13 cellular contexts compared by ENCODE assay signal in genomic region chr2:10398496-10398895, GRCh38. TPM values are rescaled to one million over a fixed set of nuclear protein-coding genes. Genes with fewer than 3 reads are reported as not detected.
DNase-seq lines count a peak whose midpoint lies in the region; ATAC-seq and TF ChIP-seq lines count a peak whose summit lies in the region.
"Had no signal": no experiment of that assay in that cellular context is flagged by ENCODE, and none has a peak within 500 bp of the region (broad histone marks: within the 10 kb centered on the region; RNA-seq: fewer than 3 reads in every experiment).

No MANE protein-coding gene starts in this region.

- peak overlapping the region; percentile 72 for H3K27ac Mint-ChIP-seq in CD8-positive, alpha-beta T cell

- no peak for TF ChIP-seq EP300 in gastroesophageal sphincter (IDR thresholded peaks at IDR 0.05)

- no peak for DNase-seq in CD8-positive, alpha-beta T cell
- DNase-seq in NOMO-1 treated with dmso at 0.1 percent for 144 hours (lab: John Stamatoyannopoulos, UW; ENCODE audit: unreplicated experiment) (peak; percentile 45), posterior vena cava (ENCODE audit: low spot score) (peak; percentile 85), NCI-H526 treated with DMSO at 0.1 percent for 48 hours (lab: John Stamatoyannopoulos, UW) (no peak), NCI-H2196 (lab: John Stamatoyannopoulos, UW; ENCODE audit: unreplicated experiment) (no peak), DMS79 (lab: John Stamatoyannopoulos, UW) (no peak)
- DNase-seq: activated CD4-positive, CD25-positive, alpha-beta regulatory T cell treated with anti-CD3 and anti-CD28 coated beads, Interleukin-2, amount 50 U/mL, for 72 hours; activated effector memory CD4-positive, alpha-beta T cell treated with Interleukin-2 at 50 U/mL for 16 hours; erythroblast; mesenchymal stem cell; NCI-H446 had no signal

- no peak for ATAC-seq in CD8-positive, alpha-beta T cell
- peak; percentile 22 for ATAC-seq in gastroesophageal sphincter

- 65% methylated on average over 10 of the region's 14 CpGs; no CpG with 5 or more reads in 1 of the 2 donors for WGBS in gastroesophageal sphincter (ENCODE audit: low coverage in 1 of 2), 2 donors

- H3K27me3 Mint-ChIP-seq in CD8-positive, alpha-beta T cell (ENCODE audit: low read depth): no peaks in the 10 kb centered on the region

- H3K27ac ChIP-seq in CD8-positive, alpha-beta T cell (ENCODE audit: low read depth, low read length): no peak overlapping the region
- peak overlapping the region in 3 of 4 donors; percentile 7 to 57 (median 51) for H3K27ac ChIP-seq in gastroesophageal sphincter
- H3K27ac ChIP-seq: cardiac muscle cell had no signal

- H3K9me3 Mint-ChIP-seq in CD8-positive, alpha-beta T cell: no peaks in the 10 kb centered on the region

- no peaks in the 10 kb centered on the region for H3K27me3 ChIP-seq in CD8-positive, alpha-beta T cell (ENCODE audit: insufficient read depth, low read length)
- H3K27me3 ChIP-seq in gastroesophageal sphincter: no peaks in the 10 kb centered on the region
- H3K27me3 ChIP-seq: cardiac muscle cell had no signal

- no peak overlapping the region for H3K4me3 ChIP-seq in CD8-positive, alpha-beta T cell (ENCODE audit: low read depth, low read length)
- H3K4me3 ChIP-seq in gastroesophageal sphincter: no peak overlapping the region
- H3K4me3 ChIP-seq: cardiac muscle cell had no signal

- peaks cover 32% of the 10 kb centered on the region for H3K36me3 Mint-ChIP-seq in CD8-positive, alpha-beta T cell

- POLR2A ChIA-PET in CD8-positive, alpha-beta T cell (lab: Charles Lee): interaction anchor here (0.9 to 2.5 kb wide), 2 partner anchors 10 to 49 kb away, joined by 3 to 8 read pairs; no protein-coding TSS in a partner anchor

- CTCF ChIA-PET in CD8-positive, alpha-beta T cell (lab: Charles Lee): no interaction called here

- peaks cover 19% of the 10 kb centered on the region for H3K4me1 ChIP-seq in CD8-positive, alpha-beta T cell (ENCODE audit: insufficient read depth, low read length)
- H3K4me1 ChIP-seq in gastroesophageal sphincter: peaks cover 0 to 52% (median 0%) of the 10 kb centered on the region in 3 donors

- H3K4me1 Mint-ChIP-seq in CD8-positive, alpha-beta T cell (ENCODE audit: low read depth): peaks cover 51% of the 10 kb centered on the region

- no peak for TF ChIP-seq POLR2A in gastroesophageal sphincter (IDR thresholded peaks at IDR 0.05)

- intact Hi-C loops in CD8-positive, alpha-beta T cell (cut with DNase I, micrococcal nuclease): no loop called here
- intact Hi-C loops in posterior vena cava (cut with DNase I): no loop called here

- TF ChIP-seq CTCF in CD8-positive, alpha-beta T cell (IDR thresholded peaks at IDR 0.05): no peak
- TF ChIP-seq CTCF in gastroesophageal sphincter (IDR thresholded peaks at IDR 0.05): no peak

- H3K9me3 ChIP-seq in CD8-positive, alpha-beta T cell (ENCODE audit: low read length): no peaks in the 10 kb centered on the region
- no peaks in the 10 kb centered on the region for H3K9me3 ChIP-seq in gastroesophageal sphincter

- H3K36me3 ChIP-seq in CD8-positive, alpha-beta T cell (ENCODE audit: insufficient read depth, low read length): peaks cover 5% of the 10 kb centered on the region
- no peaks in the 10 kb centered on the region for H3K36me3 ChIP-seq in gastroesophageal sphincter
- H3K36me3 ChIP-seq: cardiac muscle cell had no signal

- no peak overlapping the region for H3K4me3 Mint-ChIP-seq in CD8-positive, alpha-beta T cell

RNA-seq across cellular contexts. Expression of gene ODC1, which starts 49.6 kb away (rescaled TPM):
- 100 to 1,000 TPM; 157 to 162 TPM for total RNA-seq in CD8-positive, alpha-beta T cell
- total RNA-seq in gastroesophageal sphincter: 100 to 1,000 TPM; 105 to 199 (median 137) TPM
- total RNA-seq in posterior vena cava: 10 to 100 TPM; 51.7 to 67.6 TPM

Comparison
In these comparisons a context has a peak if more than half of its experiments do, and no peak if none do; other contexts are left out.
1. DNase-seq: peak in NOMO-1 treated with dmso at 0.1 percent for 144 hours (single experiment) and posterior vena cava (single experiment); none in CD8-positive, alpha-beta T cell (0 of 7), NCI-H526 treated with DMSO at 0.1 percent for 48 hours (single experiment), NCI-H2196 (single experiment) and DMS79 (single experiment).